ENCODE assay signal across 1 cellular context in genomic region chr2:178279636-178280035, GRCh38.
A peak's percentile ranks its signal among the peaks of the same experiment; 100 is the strongest.
TF ChIP-seq lines count a peak whose summit lies in the region.

No MANE protein-coding gene starts in this region.

TF ChIP-seq in liver, 16 proteins besides CTCF, POLR2A, EP300 and RAD21 (continued from another document):
- TF ChIP-seq ZBTB33 (IDR thresholded peaks at IDR 0.05) (no peak), GABPA (IDR thresholded peaks at IDR 0.05 in 1 of 2, conservative IDR thresholded peaks at IDR 0.05 in 1 of 2) (no peak), HNF4G (IDR thresholded peaks at IDR 0.05) (peak; percentile 36), TAF1 (conservative IDR thresholded peaks at IDR 0.05) (no peak), ATF3 (IDR thresholded peaks at IDR 0.05) (no peak), YY1 (IDR thresholded peaks at IDR 0.05) (no peak), FOXA1 (IDR thresholded peaks at IDR 0.05) (no peak), REST (IDR thresholded peaks at IDR 0.05) (peak; percentile 22), HNF4A (conservative IDR thresholded peaks at IDR 0.05) (peak; percentile 76 to 79), SP1 (IDR thresholded peaks at IDR 0.05) (peak; percentile 47), JUND (IDR thresholded peaks at IDR 0.05) (peak; percentile 8 to 18), NR2F2 (IDR thresholded peaks at IDR 0.05) (no peak)
